ENCODE assay signal across 14 cellular contexts in the genomic region with DNA sequence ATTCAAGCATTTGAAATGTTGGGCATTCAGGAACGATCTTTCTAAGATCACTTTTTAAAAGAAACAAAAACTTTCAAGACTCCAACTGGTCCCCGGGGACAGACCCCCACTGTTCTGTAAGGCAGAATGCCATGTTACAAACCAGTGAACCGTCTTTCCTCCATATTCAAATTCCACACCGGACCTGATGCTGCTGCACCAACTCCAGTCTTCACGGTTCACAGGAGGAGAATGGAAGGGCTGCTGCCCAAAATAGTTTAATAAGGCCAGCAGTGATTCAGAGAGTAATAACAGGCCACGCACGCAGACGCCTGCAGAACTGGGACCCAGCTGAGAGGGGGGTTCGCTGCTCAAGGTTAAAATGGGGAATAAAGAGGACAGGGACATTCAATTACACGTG. TPM values are rescaled to one million over a fixed set of nuclear protein-coding genes. Genes with fewer than 3 reads are reported as not detected.
DNase-seq lines count a peak whose midpoint lies in the region; ATAC-seq, FAIRE-seq and TF ChIP-seq lines count a peak whose summit lies in the region.
"Had no signal": no experiment of that assay in that cellular context is flagged by ENCODE, and none has a peak within 500 bp of the region (broad histone marks: within the 10 kb centered on the region; RNA-seq: fewer than 3 reads in every experiment).

No MANE protein-coding gene starts in this region.

- H3K9me1 ChIP-seq in K562 (ENCODE audit: control insufficient read depth, insufficient read depth, low read length) = no peaks in the 10 kb centered on the region

- TF ChIP-seq RAD21 in K562 (CRISPR knock-in tag; conservative IDR thresholded peaks at IDR 0.05 in 1 of 2, IDR thresholded peaks at IDR 0.05 in 1 of 2) = no peak

- no peak overlapping the region for H2AFZ ChIP-seq in K562 (ENCODE audit: low read depth, low read length)

- H3K4me3 Mint-ChIP-seq in IgD-negative memory B cell = peak overlapping the region in 3 of 4 donors; percentile 30 to 91 (median 85)
- H3K4me3 Mint-ChIP-seq: activated CD8-positive, alpha-beta memory T cell treated with anti-CD3 and anti-CD28 coated beads, Interleukin-2, amount 10 ng/mL, durations not matched to agents 7 days and 5 days; activated naive CD4-positive, alpha-beta T cell treated with anti-CD3 and anti-CD28 coated beads, Interleukin-2, amount 10 ng/mL, durations not matched to agents 7 days and 5 days; natural killer cell treated with Interleukin-12 subunit alpha and Interleukin-12 subunit beta and Interleukin-15 and Interleukin-18, amount 100 ng/mL, for 72 hours had no signal

- CTCF ChIA-PET in K562 (lab: Yijun Ruan, JAX; ENCODE audit: low intra/inter-chr PET ratio) = no interaction called here

- peak overlapping the region in 2 of 3 donors; percentile 14 to 29 for H3K27ac Mint-ChIP-seq in IgD-negative memory B cell
- H3K27ac Mint-ChIP-seq: activated CD8-positive, alpha-beta memory T cell treated with anti-CD3 and anti-CD28 coated beads, Interleukin-2, amount 10 ng/mL, durations not matched to agents 7 days and 5 days had no signal

- no peak; the same call in 1 of the 3 replicates for ATAC-seq in K562
- ATAC-seq: activated CD8-positive, alpha-beta memory T cell treated with anti-CD3 and anti-CD28 coated beads, Interleukin-2, amount 10 ng/mL, durations not matched to agents 7 days and 5 days; left colon; natural killer cell treated with Interleukin-12 subunit alpha and Interleukin-12 subunit beta and Interleukin-15 and Interleukin-18, amount 100 ng/mL, for 72 hours; stimulated activated naive CD8-positive, alpha-beta T cell treated with anti-CD3 and anti-CD28 coated beads, Interleukin-15, Interleukin-2, amounts not matched to agents 100 U/mL and 50 U/mL, for 24 hours had no signal

- H3K4me3 ChIP-seq in K562 = no peak overlapping the region

- no peak overlapping the region for H3K9ac ChIP-seq in K562 (ENCODE audit: insufficient read depth in 1 of 2, low read depth in 2 of 2, low read length in 2 of 2)

- TF ChIP-seq EP300 in K562 (IDR thresholded peaks at IDR 0.05; ENCODE audit: low read length) = no peak

- H3K4me1 Mint-ChIP-seq in IgD-negative memory B cell = peaks cover 44 to 73% (median 49%) of the 10 kb centered on the region in 3 donors

- DNase-seq in ACHN = peak; percentile 85
- no peak for DNase-seq in K562 (ENCODE audit: extremely low read depth in 1 of 4, low spot score in 3 of 4)
- DNase-seq in myocyte (ENCODE audit: low read depth) = peak; percentile 32
- no peak for DNase-seq in NCI-H510A (lab: John Stamatoyannopoulos, UW)
- no peak for DNase-seq in SIG-M5 (lab: John Stamatoyannopoulos, UW)
- DNase-seq in HT-29 (ENCODE audit: low spot score) = no peak
- no peak for DNase-seq in DMS79 (lab: John Stamatoyannopoulos, UW)
- DNase-seq: activated CD8-positive, alpha-beta memory T cell treated with anti-CD3 and anti-CD28 coated beads, Interleukin-2, amount 10 ng/mL, durations not matched to agents 7 days and 5 days; activated naive CD4-positive, alpha-beta T cell treated with anti-CD3 and anti-CD28 coated beads, Interleukin-2, amount 10 ng/mL, durations not matched to agents 7 days and 5 days; left colon; stimulated activated naive CD8-positive, alpha-beta T cell treated with anti-CD3 and anti-CD28 coated beads, Interleukin-15, Interleukin-2, amounts not matched to agents 100 U/mL and 50 U/mL, for 24 hours had no signal

- no peak for TF ChIP-seq CTCF in K562 (IDR thresholded peaks at IDR 0.05 in 2 of 3, conservative IDR thresholded peaks at IDR 0.05 in 1 of 3; ENCODE audit: insufficient read depth in 2 of 3, low read depth in 1 of 3, low read length in 3 of 3)

- 0 out of 3 replicates have a peak, but pooled peaks cover 2% of the 10 kb centered on the region for H3K36me3 ChIP-seq in K562 (ENCODE audit: control insufficient read depth, insufficient read depth, low read length)

- no peak overlapping the region for H3K4me2 ChIP-seq in K562 (ENCODE audit: insufficient read depth, low read length)

- H3K27me3 ChIP-seq in K562 (ENCODE audit: control insufficient read depth in 2 of 2, insufficient read depth in 2 of 2, low read length in 2 of 2) = no peaks in the 10 kb centered on the region

- no peaks in the 10 kb centered on the region for H3K27me3 Mint-ChIP-seq in IgD-negative memory B cell
- H3K27me3 Mint-ChIP-seq: activated CD8-positive, alpha-beta memory T cell treated with anti-CD3 and anti-CD28 coated beads, Interleukin-2, amount 10 ng/mL, durations not matched to agents 7 days and 5 days; activated naive CD4-positive, alpha-beta T cell treated with anti-CD3 and anti-CD28 coated beads, Interleukin-2, amount 10 ng/mL, durations not matched to agents 7 days and 5 days; natural killer cell treated with Interleukin-12 subunit alpha and Interleukin-12 subunit beta and Interleukin-15 and Interleukin-18, amount 100 ng/mL, for 72 hours had no signal

- H4K20me1 ChIP-seq in K562 (replicated peaks; ENCODE audit: control insufficient read depth, insufficient read depth, low read length) = no peaks in the 10 kb centered on the region

- in situ Hi-C loops in ACHN (cut with HindIII; ENCODE audit: low pct_ligation_motif_present, low pct_unique_long_range_greater_than_20kb, low sequenced_read_pairs) = no loop called here
- in situ Hi-C loops in K562 (cut with MboI) = no loop called here

- peaks cover 0 to 3% (median 2%) of the 10 kb centered on the region in 3 donors for H3K9me3 Mint-ChIP-seq in IgD-negative memory B cell

- no peaks in the 10 kb centered on the region for H3K9me3 ChIP-seq in K562 (replicated peaks; ENCODE audit: control insufficient read depth, insufficient read depth, low read depth, low read length)

- peaks cover 89% of the 10 kb centered on the region for H3K79me2 ChIP-seq in K562 (ENCODE audit: control insufficient read depth, insufficient read depth, low read length)

- no peak for FAIRE-seq in K562 (lab: Jason Lieb, UNC)
- FAIRE-seq: bronchial epithelial cell had no signal

- peaks cover 7% of the 10 kb centered on the region for H3K36me3 Mint-ChIP-seq in IgD-negative memory B cell

- 67% methylated on average over 10 of the region's 10 CpGs for WGBS in K562 (ENCODE audit: insufficient coverage, low coverage, missing lambda C conversion rate)

- POLR2A ChIA-PET in K562 (lab: Yijun Ruan, JAX) = interaction anchor here (1.8 to 2.2 kb wide), 2 partner anchors 8 to 10 kb away, joined by 4 to 8 read pairs; no protein-coding TSS in a partner anchor

- no peak for TF ChIP-seq POLR2A in K562 (conservative IDR thresholded peaks at IDR 0.05)

- H3K27ac ChIP-seq in K562 (ENCODE audit: extremely low read depth, low read depth, low read length) = no peak overlapping the region

- BruUV-seq in K562 (replicated peaks; lab: Mats Ljungman, UMichigan) = no TSS peak

- H3K4me1 ChIP-seq in K562 (replicated peaks in 1 of 2; ENCODE audit: control insufficient read depth in 2 of 2, insufficient read depth in 2 of 2, low read length in 2 of 2) = peaks cover 0 to 36% of the 10 kb centered on the region in 2 experiments; a peak in 2 of 5 replicates

- intact Hi-C loops in K562 (cut with micrococcal nuclease) = loop anchor here (5.0 kb wide), 1 partner anchor 39 kb away; no protein-coding TSS in a partner anchor

RNA-seq across cellular contexts. Expression of gene OSBPL3, which starts 47.2 kb away (rescaled TPM):
- 13.0 TPM for polyA plus RNA-seq in IgD-negative memory B cell
- 124 and 131 TPM in 2 replicates for total RNA-seq in K562 (2011; cell fraction: chromatin; rRNA removed; ENCODE audit: low replicate concordance)
- total RNA-seq in K562 (2011; cell fraction: nucleolus; rRNA removed) = 33.5 and 46.1 TPM in 2 replicates
- 48.8 and 79.4 TPM in 2 replicates for total RNA-seq in K562 (2011; cell fraction: nucleoplasm; rRNA removed)
- total RNA-seq in K562 (2014; rRNA removed) = 16.3 and 22.1 TPM in 2 replicates
- 33.4 and 39.0 TPM in 2 replicates for total RNA-seq in K562 (2014; rRNA removed; fragmentation: Illumina TruSeq; extraction: Trizol)
- 25.4 and 26.5 TPM in 2 replicates for total RNA-seq in K562 (2015; rRNA removed; fragmentation: Illumina TruSeq; extraction: Trizol)
- 35.0 and 37.2 TPM in 2 replicates for total RNA-seq in K562 (2021)
- polyA plus RNA-seq in K562 (2011; rRNA removed) = 23.8 and 34.0 TPM in 2 replicates
- polyA plus RNA-seq in K562 (2011; cell fraction: cytosol; rRNA removed) = 7.9 and 9.7 TPM in 2 replicates
- polyA plus RNA-seq in K562 (2011; cell fraction: nucleus; rRNA removed) = 50.5 and 63.2 TPM in 2 replicates
- 13.1 and 17.7 TPM in 2 replicates for polyA plus RNA-seq in K562 (2012)
- polyA plus RNA-seq in K562 (2014; fragmentation: Illumina TruSeq; extraction: Trizol) = 24.9 and 29.9 TPM in 2 replicates
- polyA plus RNA-seq in K562 (2014; fragmentation: Nextera tagmentation; extraction: Ambion mirVana) = 1 to 10 TPM; 4.8 to 6.8 TPM
- 20.3 and 21.2 TPM in 2 replicates for polyA plus RNA-seq in K562 (2014; rRNA removed)
- 70.4 and 71.2 TPM in 2 replicates for polyA minus RNA-seq in K562 (2011; rRNA and poly(A)+ RNA removed)
- 20.3 and 33.0 TPM in 2 replicates for polyA minus RNA-seq in K562 (2011; cell fraction: cytosol; rRNA and poly(A)+ RNA removed)
- polyA minus RNA-seq in K562 (2011; cell fraction: nucleus; rRNA and poly(A)+ RNA removed) = 46.0 and 48.3 TPM in 2 replicates
- 48.8 and 63.2 TPM in 2 replicates for total RNA-seq in myocyte
- 27.8 TPM for polyA plus RNA-seq in myocyte (2012)
- 8.3 and 13.7 TPM in 2 replicates for total RNA-seq in HT-29 (2014; rRNA removed; shearing (Covaris generic))

Comparison
In these comparisons a context has a peak if more than half of its experiments do, and no peak if none do; other contexts are left out.
1. DNase-seq: peak in ACHN (single experiment) and myocyte (single experiment); none in K562 (0 of 4), NCI-H510A (single experiment), SIG-M5 (single experiment), HT-29 (single experiment) and DMS79 (single experiment).